Comparison of ENCODE assay signal across 11 cellular contexts in genomic region chr19:18254546-18255500, GRCh38. TPM values are rescaled to one million over a fixed set of nuclear protein-coding genes. Genes with fewer than 3 reads are reported as not detected.
DNase-seq lines count a peak whose midpoint lies in the region; ATAC-seq and TF ChIP-seq lines count a peak whose summit lies in the region.
"Had no signal": no experiment of that assay in that cellular context is flagged by ENCODE, and none has a peak within 500 bp of the region (broad histone marks: within the 10 kb centered on the region; RNA-seq: fewer than 3 reads in every experiment).

No MANE protein-coding gene starts in this region.

- no peak overlapping the region for H3K4me3 Mint-ChIP-seq in memory B cell
- H3K4me3 Mint-ChIP-seq: activated T-cell treated with anti-CD3 and anti-CD28 coated beads, Interleukin-2, amount 50 U/mL, for 24 hours had no signal

- H3K36me3 Mint-ChIP-seq in memory B cell: peaks cover 2% of the 10 kb centered on the region

- no peaks in the 10 kb centered on the region for H3K27me3 ChIP-seq in DND-41 (ENCODE audit: insufficient read depth, low read length, poor library complexity)
- no peaks in the 10 kb centered on the region for H3K27me3 ChIP-seq in Karpas-422 (ENCODE audit: low read length)
- no peaks in the 10 kb centered on the region for H3K27me3 ChIP-seq in WERI-Rb-1 (ENCODE audit: insufficient read depth, low read depth, severe bottlenecking)
- H3K27me3 ChIP-seq: right lobe of liver had no signal

- peak; percentile 12 for TF ChIP-seq CTCF in DND-41 (IDR thresholded peaks at IDR 0.05; ENCODE audit: borderline replicate concordance, extremely low read depth, low read length, poor library complexity, severe bottlenecking)
- TF ChIP-seq CTCF in WERI-Rb-1 (IDR thresholded peaks at IDR 0.05; ENCODE audit: low read depth, low read length): peak; percentile 60

- H3K9me3 ChIP-seq in DND-41 (ENCODE audit: insufficient read depth, low read length, severe bottlenecking): no peaks in the 10 kb centered on the region
- no peaks in the 10 kb centered on the region for H3K9me3 ChIP-seq in Karpas-422 (ENCODE audit: low read length)
- H3K9me3 ChIP-seq in WERI-Rb-1 (ENCODE audit: severe bottlenecking): no peaks in the 10 kb centered on the region
- H3K9me3 ChIP-seq: right lobe of liver, SK-N-SH had no signal

- H3K4me1 ChIP-seq in DND-41 (ENCODE audit: insufficient read depth, low read length) (no peaks in the 10 kb centered on the region), Karpas-422 (ENCODE audit: low read length) (peaks cover 6% of the 10 kb centered on the region)
- H3K4me1 ChIP-seq: right lobe of liver had no signal

- H3K9ac ChIP-seq in DND-41 (ENCODE audit: low read depth, low read length) (no peak overlapping the region), Karpas-422 (ENCODE audit: low read length) (no peak overlapping the region)
- H3K9ac ChIP-seq: SK-N-SH had no signal

- H3K9me3 Mint-ChIP-seq in memory B cell: peaks cover 1% of the 10 kb centered on the region
- H3K9me3 Mint-ChIP-seq: activated T-cell treated with anti-CD3 and anti-CD28 coated beads, Interleukin-2, amount 50 U/mL, for 24 hours had no signal

- H3K4me3 ChIP-seq in DND-41 (ENCODE audit: low read depth in 1 of 2, low read length in 2 of 2) (no peak overlapping the region), Karpas-422 (ENCODE audit: low read length) (no peak overlapping the region), WERI-Rb-1 (ENCODE audit: low read depth, low read length) (no peak overlapping the region)
- H3K4me3 ChIP-seq: right lobe of liver had no signal

- DNase-seq in DND-41: no peak
- peak; percentile 57 for DNase-seq in Karpas-422
- DNase-seq in WERI-Rb-1: no peak
- DNase-seq in memory B cell (ENCODE audit: low spot score in 2 of 2): peak; percentile 77 to 83
- no peak for DNase-seq in islet precursor cell
- DNase-seq in medulla oblongata (ENCODE audit: extremely low spot score): no peak
- no peak for DNase-seq in foreskin melanocyte
- DNase-seq: activated T-cell treated with anti-CD3 and anti-CD28 coated beads, Interleukin-2, amount 50 U/mL, for 24 hours; right lobe of liver; SK-N-SH had no signal

- no peaks in the 10 kb centered on the region for H4K20me1 ChIP-seq in DND-41 (ENCODE audit: insufficient read depth, low read length)
- H4K20me1 ChIP-seq in Karpas-422 (ENCODE audit: insufficient read depth, low read depth, low read length): peaks cover 4% of the 10 kb centered on the region; the same call in 1 of the 2 replicates

- peak overlapping the region; percentile 93 for H3K27ac Mint-ChIP-seq in memory B cell
- H3K27ac Mint-ChIP-seq: activated T-cell treated with anti-CD3 and anti-CD28 coated beads, Interleukin-2, amount 50 U/mL, for 24 hours had no signal

- H3K4me1 Mint-ChIP-seq in memory B cell: peaks cover 23% of the 10 kb centered on the region

- H3K9me2 ChIP-seq in Karpas-422 (replicated peaks; ENCODE audit: insufficient read depth, low read length): no peaks in the 10 kb centered on the region
- H3K9me2 ChIP-seq: SK-N-SH had no signal

- H2AFZ ChIP-seq in DND-41 (ENCODE audit: low read depth, low read length) (no peak overlapping the region), Karpas-422 (ENCODE audit: low read length) (no peak overlapping the region)

- ATAC-seq in DND-41 (ENCODE audit: insufficient read depth, low read depth): no peak
- peak; percentile 81 for ATAC-seq in memory B cell (ENCODE audit: low read depth)
- ATAC-seq in GM21786 (IDR thresholded peaks at IDR 0.05; ENCODE audit: unreplicated experiment): no peak

- H3K79me2 ChIP-seq in DND-41 (ENCODE audit: insufficient read depth, low read length) (no peaks in the 10 kb centered on the region), Karpas-422 (ENCODE audit: low read length) (no peaks in the 10 kb centered on the region)

- H3K4me2 ChIP-seq in DND-41 (ENCODE audit: insufficient read depth, low read length) (no peak overlapping the region), Karpas-422 (ENCODE audit: low read depth, low read length, poor library complexity, severe bottlenecking) (no peak overlapping the region)
- H3K4me2 ChIP-seq: SK-N-SH had no signal

- H3K36me3 ChIP-seq in DND-41 (ENCODE audit: insufficient read depth, low read length) (no peaks in the 10 kb centered on the region), Karpas-422 (ENCODE audit: insufficient read depth, low read length) (no peaks in the 10 kb centered on the region), WERI-Rb-1 (no peaks in the 10 kb centered on the region)
- H3K36me3 ChIP-seq: right lobe of liver had no signal

- H3K27me3 Mint-ChIP-seq in memory B cell: peaks cover 4% of the 10 kb centered on the region

- H3K27ac ChIP-seq in DND-41 (ENCODE audit: low read length) (no peak overlapping the region), Karpas-422 (ENCODE audit: low read length) (no peak overlapping the region), WERI-Rb-1 (no peak overlapping the region)
- H3K27ac ChIP-seq: right lobe of liver had no signal

RNA-seq across cellular contexts. Expression of gene IQCN, which starts 19.4 kb away (rescaled TPM):
- total RNA-seq in Karpas-422 (2014; rRNA removed; shearing (Covaris generic); ENCODE audit: low replicate concordance): 0.37 and 0.87 TPM in 2 replicates

RNA-seq across cellular contexts. Expression of gene JUND, which starts 26.6 kb away (rescaled TPM):
- total RNA-seq in Karpas-422 (2014; rRNA removed; shearing (Covaris generic); ENCODE audit: low replicate concordance): 69.5 and 274 TPM in 2 replicates

RNA-seq across cellular contexts. Expression of gene PDE4C, which starts 28.6 kb away (rescaled TPM):
- not detected in 2 replicates for total RNA-seq in Karpas-422 (2014; rRNA removed; shearing (Covaris generic); ENCODE audit: low replicate concordance)

RNA-seq across cellular contexts. Expression of gene RAB3A, which starts 51.0 kb away (rescaled TPM):
- total RNA-seq in Karpas-422 (2014; rRNA removed; shearing (Covaris generic); ENCODE audit: low replicate concordance): 2.5 and 6.2 TPM in 2 replicates

Comparison
In these comparisons a context has a peak if more than half of its experiments do, and no peak if none do; other contexts are left out.
1. DNase-seq: peak in Karpas-422 (single experiment) and memory B cell (2 of 2); none in DND-41 (single experiment), WERI-Rb-1 (single experiment), islet precursor cell (single experiment), medulla oblongata (single experiment) and foreskin melanocyte (single experiment).